21 cellular contexts compared by ENCODE assay signal in the genomic region with DNA sequence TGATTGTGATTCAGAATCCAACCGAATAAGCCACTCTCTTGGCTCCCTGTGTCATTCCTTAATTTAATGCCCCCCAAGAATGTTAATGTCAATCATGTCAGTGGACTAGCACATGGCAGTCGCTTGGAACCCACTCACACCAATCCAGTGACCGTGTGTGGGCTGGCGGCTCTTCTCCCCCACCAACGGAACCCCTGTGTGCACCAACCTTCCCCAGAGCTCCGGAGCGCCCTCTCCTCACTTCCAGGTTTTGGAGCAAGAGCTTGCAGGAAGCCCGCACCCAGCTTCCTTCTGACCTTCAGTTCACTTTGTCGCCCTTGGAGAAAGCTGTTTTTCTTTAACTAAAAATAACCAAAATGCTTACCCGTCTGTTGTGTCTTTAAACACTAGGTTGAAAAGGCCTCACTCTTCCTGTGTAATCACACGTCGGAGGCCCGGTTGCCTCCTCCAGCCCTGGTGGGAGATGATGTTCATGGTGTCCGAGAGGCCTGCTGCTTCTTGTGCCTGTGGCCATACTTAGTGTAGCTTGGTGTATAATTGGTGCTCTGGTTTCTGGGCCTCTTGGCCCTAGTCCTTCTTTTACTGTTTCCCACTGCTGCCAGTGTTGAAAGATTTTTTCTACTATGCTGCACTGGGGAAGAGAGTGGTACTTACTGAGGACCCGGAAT. TPM values are rescaled to one million over a fixed set of nuclear protein-coding genes. Genes with fewer than 3 reads are reported as not detected.
DNase-seq lines count a peak whose midpoint lies in the region; ATAC-seq and TF ChIP-seq lines count a peak whose summit lies in the region.
"Had no signal": no experiment of that assay in that cellular context is flagged by ENCODE, and none has a peak within 500 bp of the region (broad histone marks: within the 10 kb centered on the region; RNA-seq: fewer than 3 reads in every experiment).

No MANE protein-coding gene starts in this region.

- H3K27ac Mint-ChIP-seq in activated CD8-positive, alpha-beta memory T cell treated with anti-CD3 and anti-CD28 coated beads, Interleukin-2, amount 10 ng/mL, durations not matched to agents 7 days and 5 days: peak overlapping the region; percentile 66
- H3K27ac Mint-ChIP-seq in CD8-positive, alpha-beta T cell: peak overlapping the region; percentile 84
- H3K27ac Mint-ChIP-seq in activated naive CD8-positive, alpha-beta T cell treated with anti-CD3 and anti-CD28 coated beads for 36 hours: peak overlapping the region; percentile 72
- H3K27ac Mint-ChIP-seq in natural killer cell treated with Interleukin-12 subunit alpha and Interleukin-12 subunit beta and Interleukin-15 and Interleukin-18, amount 100 ng/mL, for 72 hours: peak overlapping the region; percentile 80 to 89

- POLR2A ChIA-PET in CD8-positive, alpha-beta T cell (lab: Charles Lee): no interaction called here

- CTCF ChIA-PET in activated CD8-positive, alpha-beta memory T cell treated with anti-CD3 and anti-CD28 coated beads, Interleukin-2, amount 10 ng/mL, durations not matched to agents 7 days and 5 days (lab: Charles Lee): interaction anchor here (0.9 to 5.3 kb wide), 6 partner anchors 10 to 229 kb away, joined by 3 to 42 read pairs (median 4); no protein-coding TSS in a partner anchor
- CTCF ChIA-PET in CD8-positive, alpha-beta T cell (lab: Charles Lee): interaction anchor here (0.6 to 2.8 kb wide), 6 partner anchors 127 to 349 kb away, joined by 3 to 13 read pairs (median 4); no protein-coding TSS in a partner anchor

- no peak overlapping the region for H3K4me3 ChIP-seq in CD8-positive, alpha-beta T cell (ENCODE audit: low read depth, low read length)
- H3K4me3 ChIP-seq: hepatocyte, pancreas, thyroid gland had no signal

- H3K27ac ChIP-seq in CD8-positive, alpha-beta T cell (ENCODE audit: low read depth, low read length): no peak overlapping the region
- H3K27ac ChIP-seq: epithelial cell of prostate, hepatocyte, HL-60, pancreas, thyroid gland had no signal

- peaks cover 19% of the 10 kb centered on the region for H3K36me3 Mint-ChIP-seq in activated CD8-positive, alpha-beta memory T cell treated with anti-CD3 and anti-CD28 coated beads, Interleukin-2, amount 10 ng/mL, durations not matched to agents 7 days and 5 days
- H3K36me3 Mint-ChIP-seq in CD8-positive, alpha-beta T cell: peaks cover 56% of the 10 kb centered on the region
- H3K36me3 Mint-ChIP-seq in activated naive CD8-positive, alpha-beta T cell treated with anti-CD3 and anti-CD28 coated beads for 36 hours: peaks cover 9% of the 10 kb centered on the region
- H3K36me3 Mint-ChIP-seq in natural killer cell treated with Interleukin-12 subunit alpha and Interleukin-12 subunit beta and Interleukin-15 and Interleukin-18, amount 100 ng/mL, for 72 hours: peaks cover 8% of the 10 kb centered on the region

- peaks cover 9% of the 10 kb centered on the region for H3K4me1 Mint-ChIP-seq in activated CD8-positive, alpha-beta memory T cell treated with anti-CD3 and anti-CD28 coated beads, Interleukin-2, amount 10 ng/mL, durations not matched to agents 7 days and 5 days
- H3K4me1 Mint-ChIP-seq in CD8-positive, alpha-beta T cell (ENCODE audit: low read depth): peaks cover 22% of the 10 kb centered on the region
- H3K4me1 Mint-ChIP-seq in activated naive CD8-positive, alpha-beta T cell treated with anti-CD3 and anti-CD28 coated beads for 36 hours: peaks cover 18% of the 10 kb centered on the region
- peaks cover 21% of the 10 kb centered on the region in 2 donors for H3K4me1 Mint-ChIP-seq in natural killer cell treated with Interleukin-12 subunit alpha and Interleukin-12 subunit beta and Interleukin-15 and Interleukin-18, amount 100 ng/mL, for 72 hours (ENCODE audit: low read depth in 2 of 2)

- intact Hi-C loops in CD8-positive, alpha-beta T cell (cut with DNase I, micrococcal nuclease): no loop called here

- no peaks in the 10 kb centered on the region for H3K27me3 ChIP-seq in CD8-positive, alpha-beta T cell (ENCODE audit: insufficient read depth, low read length)
- H3K27me3 ChIP-seq: hepatocyte, pancreas, thyroid gland had no signal

- peaks cover 16% of the 10 kb centered on the region for H3K36me3 ChIP-seq in CD8-positive, alpha-beta T cell (ENCODE audit: insufficient read depth, low read length)

- no peaks in the 10 kb centered on the region for H3K27me3 Mint-ChIP-seq in activated CD8-positive, alpha-beta memory T cell treated with anti-CD3 and anti-CD28 coated beads, Interleukin-2, amount 10 ng/mL, durations not matched to agents 7 days and 5 days
- H3K27me3 Mint-ChIP-seq in CD8-positive, alpha-beta T cell (ENCODE audit: low read depth): no peaks in the 10 kb centered on the region
- no peaks in the 10 kb centered on the region for H3K27me3 Mint-ChIP-seq in activated naive CD8-positive, alpha-beta T cell treated with anti-CD3 and anti-CD28 coated beads for 36 hours
- H3K27me3 Mint-ChIP-seq in natural killer cell treated with Interleukin-12 subunit alpha and Interleukin-12 subunit beta and Interleukin-15 and Interleukin-18, amount 100 ng/mL, for 72 hours: no peaks in the 10 kb centered on the region

- H3K4me3 Mint-ChIP-seq in activated CD8-positive, alpha-beta memory T cell treated with anti-CD3 and anti-CD28 coated beads, Interleukin-2, amount 10 ng/mL, durations not matched to agents 7 days and 5 days: no peak overlapping the region
- H3K4me3 Mint-ChIP-seq in CD8-positive, alpha-beta T cell: no peak overlapping the region
- H3K4me3 Mint-ChIP-seq in activated naive CD8-positive, alpha-beta T cell treated with anti-CD3 and anti-CD28 coated beads for 36 hours: no peak overlapping the region
- H3K4me3 Mint-ChIP-seq in natural killer cell treated with Interleukin-12 subunit alpha and Interleukin-12 subunit beta and Interleukin-15 and Interleukin-18, amount 100 ng/mL, for 72 hours: peak overlapping the region; percentile 24
- H3K4me3 Mint-ChIP-seq: CD14-positive monocyte had no signal

- no peak for TF ChIP-seq CTCF in CD8-positive, alpha-beta T cell (IDR thresholded peaks at IDR 0.05)

- DNase-seq in activated CD8-positive, alpha-beta memory T cell treated with anti-CD3 and anti-CD28 coated beads, Interleukin-2, amount 10 ng/mL, durations not matched to agents 7 days and 5 days: no peak
- DNase-seq in activated CD8-positive, alpha-beta memory T cell treated with anti-CD3 and anti-CD28 coated beads, Interleukin-2, amount 50 U/mL, for 48 hours: no peak
- DNase-seq in CD8-positive, alpha-beta T cell: no peak
- DNase-seq in activated naive CD8-positive, alpha-beta T cell treated with anti-CD3 and anti-CD28 coated beads for 36 hours: no peak
- no peak for DNase-seq in natural killer cell treated with Interleukin-12 subunit alpha and Interleukin-12 subunit beta and Interleukin-15 and Interleukin-18, amount 100 ng/mL, for 72 hours (ENCODE audit: low spot score)
- no peak for DNase-seq in stimulated activated CD4-positive, alpha-beta T cell treated with anti-CD3 and anti-CD28 coated beads, Interleukin-2, amount 100 ng/mL, for 24 hours
- DNase-seq: activated CD4-positive, alpha-beta T cell treated with anti-CD3 and anti-CD28 coated beads for 48 hours; activated T-cell treated with anti-CD3 and anti-CD28 coated beads, Interleukin-2, amount 50 U/mL, for 4 hours; DMS79; NCI-H1436 treated with DMSO at 0.1 percent for 48 hours; NCI-H2171 treated with DMSO at 0.1 percent for 48 hours; NCI-H526 treated with DMSO at 0.1 percent for 48 hours; pancreas; RPMI8226; thyroid gland had no signal

- no peak for ATAC-seq in activated CD8-positive, alpha-beta memory T cell treated with anti-CD3 and anti-CD28 coated beads, Interleukin-2, amount 10 ng/mL, durations not matched to agents 7 days and 5 days
- peak; percentile 9 for ATAC-seq in CD8-positive, alpha-beta T cell
- ATAC-seq in natural killer cell treated with Interleukin-12 subunit alpha and Interleukin-12 subunit beta and Interleukin-15 and Interleukin-18, amount 100 ng/mL, for 72 hours: no peak
- ATAC-seq in GM19463 (IDR thresholded peaks at IDR 0.05; ENCODE audit: unreplicated experiment): no peak
- ATAC-seq in HG03521 (IDR thresholded peaks at IDR 0.05; ENCODE audit: unreplicated experiment): no peak
- ATAC-seq: pancreas had no signal

- no peaks in the 10 kb centered on the region for H3K4me1 ChIP-seq in CD8-positive, alpha-beta T cell (ENCODE audit: insufficient read depth, low read length)
- H3K4me1 ChIP-seq: pancreas, thyroid gland had no signal

- no peaks in the 10 kb centered on the region for H3K9me3 Mint-ChIP-seq in activated CD8-positive, alpha-beta memory T cell treated with anti-CD3 and anti-CD28 coated beads, Interleukin-2, amount 10 ng/mL, durations not matched to agents 7 days and 5 days (ENCODE audit: low read depth)
- no peaks in the 10 kb centered on the region for H3K9me3 Mint-ChIP-seq in CD8-positive, alpha-beta T cell
- H3K9me3 Mint-ChIP-seq in activated naive CD8-positive, alpha-beta T cell treated with anti-CD3 and anti-CD28 coated beads for 36 hours: no peaks in the 10 kb centered on the region
- H3K9me3 Mint-ChIP-seq in natural killer cell treated with Interleukin-12 subunit alpha and Interleukin-12 subunit beta and Interleukin-15 and Interleukin-18, amount 100 ng/mL, for 72 hours: no peaks in the 10 kb centered on the region
- H3K9me3 Mint-ChIP-seq: activated T-cell treated with anti-CD3 and anti-CD28 coated beads, Interleukin-2, amount 50 U/mL, for 4 hours had no signal

- H3K9me3 ChIP-seq in CD8-positive, alpha-beta T cell (ENCODE audit: low read length): no peaks in the 10 kb centered on the region
- H3K9me3 ChIP-seq: pancreas, thyroid gland had no signal

RNA-seq across cellular contexts. Expression of a gene that starts 17.8 kb away (rescaled TPM):
- total RNA-seq in activated CD8-positive, alpha-beta memory T cell treated with anti-CD3 and anti-CD28 coated beads, Interleukin-2, amount 10 ng/mL, durations not matched to agents 7 days and 5 days: 1 to 10 TPM; 4.7 to 5.2 TPM
- 10 to 100 TPM; 19.4 to 22.4 TPM for total RNA-seq in CD8-positive, alpha-beta T cell
- under 1 TPM; 0.62 to 0.95 TPM for total RNA-seq in activated naive CD8-positive, alpha-beta T cell treated with anti-CD3 and anti-CD28 coated beads for 36 hours
- total RNA-seq in natural killer cell treated with Interleukin-12 subunit alpha and Interleukin-12 subunit beta and Interleukin-15 and Interleukin-18, amount 100 ng/mL, for 72 hours: 1 to 10 TPM; 5.3 to 6.4 TPM

RNA-seq across cellular contexts. Expression of a gene that starts 24.5 kb away (rescaled TPM):
- 10 to 100 TPM; 88.5 to 93.6 TPM for total RNA-seq in activated CD8-positive, alpha-beta memory T cell treated with anti-CD3 and anti-CD28 coated beads, Interleukin-2, amount 10 ng/mL, durations not matched to agents 7 days and 5 days
- 10 to 100 TPM; 34.9 to 38.0 TPM for total RNA-seq in CD8-positive, alpha-beta T cell
- total RNA-seq in activated naive CD8-positive, alpha-beta T cell treated with anti-CD3 and anti-CD28 coated beads for 36 hours: 10 to 100 TPM; 72.0 to 76.9 TPM
- total RNA-seq in natural killer cell treated with Interleukin-12 subunit alpha and Interleukin-12 subunit beta and Interleukin-15 and Interleukin-18, amount 100 ng/mL, for 72 hours: 100 to 1,000 TPM in 1 of 2 donors, 10 to 100 TPM in 1; 71.4 to 120 TPM
